In the genomic region with DNA sequence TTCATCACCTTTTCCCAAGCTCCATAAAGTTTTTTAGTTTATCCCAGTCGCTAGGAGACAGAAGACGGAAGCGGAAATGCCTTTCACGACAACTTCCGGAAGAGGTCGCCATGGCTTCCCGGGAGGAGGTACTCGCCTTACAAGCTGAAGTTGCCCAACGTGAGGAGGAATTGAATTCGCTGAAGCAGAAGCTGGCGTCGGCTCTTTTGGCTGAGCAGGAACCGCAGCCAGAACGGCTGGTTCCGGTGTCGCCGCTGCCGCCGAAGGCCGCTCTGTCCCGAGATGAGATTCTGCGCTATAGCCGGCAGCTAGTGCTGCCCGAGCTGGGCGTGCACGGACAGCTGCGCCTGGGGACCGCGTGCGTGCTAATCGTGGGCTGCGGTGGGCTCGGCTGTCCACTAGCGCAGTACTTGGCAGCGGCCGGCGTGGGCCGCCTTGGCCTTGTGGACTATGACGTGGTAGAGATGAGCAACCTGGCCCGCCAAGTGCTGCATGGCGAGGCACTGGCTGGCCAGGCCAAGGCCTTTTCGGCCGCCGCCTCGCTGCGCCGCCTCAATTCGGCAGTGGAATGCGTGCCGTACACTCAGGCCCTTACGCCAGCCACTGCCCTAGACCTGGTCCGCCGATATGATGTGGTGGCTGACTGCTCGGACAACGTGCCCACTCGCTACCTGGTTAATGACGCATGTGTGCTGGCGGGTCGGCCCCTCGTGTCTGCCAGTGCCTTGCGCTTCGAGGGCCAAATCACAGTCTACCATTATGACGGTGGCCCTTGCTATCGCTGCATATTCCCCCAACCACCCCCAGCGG, we compare ENCODE assay signal across 2 cellular contexts.
TF ChIP-seq lines count a peak whose summit lies in the region.

A gene with protein sequence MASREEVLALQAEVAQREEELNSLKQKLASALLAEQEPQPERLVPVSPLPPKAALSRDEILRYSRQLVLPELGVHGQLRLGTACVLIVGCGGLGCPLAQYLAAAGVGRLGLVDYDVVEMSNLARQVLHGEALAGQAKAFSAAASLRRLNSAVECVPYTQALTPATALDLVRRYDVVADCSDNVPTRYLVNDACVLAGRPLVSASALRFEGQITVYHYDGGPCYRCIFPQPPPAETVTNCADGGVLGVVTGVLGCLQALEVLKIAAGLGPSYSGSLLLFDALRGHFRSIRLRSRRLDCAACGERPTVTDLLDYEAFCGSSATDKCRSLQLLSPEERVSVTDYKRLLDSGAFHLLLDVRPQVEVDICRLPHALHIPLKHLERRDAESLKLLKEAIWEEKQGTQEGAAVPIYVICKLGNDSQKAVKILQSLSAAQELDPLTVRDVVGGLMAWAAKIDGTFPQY (plus strand): TSS at position 86 of the 810 bp plus-strand sequence. CDS start 25 bp downstream, at position 111.

TF ChIP-seq in GM23338, 12 proteins besides CTCF, POLR2A, EP300 and RAD21 (continued from another document):
- TF ChIP-seq POLR2AphosphoS5 (IDR thresholded peaks at IDR 0.05; ENCODE audit: low read depth): peak; percentile 37; the same call in 1 of the 2 replicates
- no peak for TF ChIP-seq EZH2 (IDR thresholded peaks at IDR 0.05; ENCODE audit: low read depth, unreplicated experiment)
- TF ChIP-seq, protein P1, sequence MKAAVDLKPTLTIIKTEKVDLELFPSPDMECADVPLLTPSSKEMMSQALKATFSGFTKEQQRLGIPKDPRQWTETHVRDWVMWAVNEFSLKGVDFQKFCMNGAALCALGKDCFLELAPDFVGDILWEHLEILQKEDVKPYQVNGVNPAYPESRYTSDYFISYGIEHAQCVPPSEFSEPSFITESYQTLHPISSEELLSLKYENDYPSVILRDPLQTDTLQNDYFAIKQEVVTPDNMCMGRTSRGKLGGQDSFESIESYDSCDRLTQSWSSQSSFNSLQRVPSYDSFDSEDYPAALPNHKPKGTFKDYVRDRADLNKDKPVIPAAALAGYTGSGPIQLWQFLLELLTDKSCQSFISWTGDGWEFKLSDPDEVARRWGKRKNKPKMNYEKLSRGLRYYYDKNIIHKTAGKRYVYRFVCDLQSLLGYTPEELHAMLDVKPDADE (IDR thresholded peaks at IDR 0.05): peak; percentile 7; the same call in 1 of the 2 replicates
TF ChIP-seq in GM23338: peak in this region for 2.

TF ChIP-seq in GM12878, 131 proteins besides CTCF, POLR2A, EP300 and RAD21 (continued from another document and continues in another):
- peak in 1 of 2 experiments; percentile 64; a peak in 1 of 4 replicates for TF ChIP-seq ETV6 (conservative IDR thresholded peaks at IDR 0.05 in 1 of 2, IDR thresholded peaks at IDR 0.05 in 1 of 2; ENCODE audit: borderline replicate concordance in 1 of 2, low read depth in 1 of 2)
- TF ChIP-seq, protein P2, sequence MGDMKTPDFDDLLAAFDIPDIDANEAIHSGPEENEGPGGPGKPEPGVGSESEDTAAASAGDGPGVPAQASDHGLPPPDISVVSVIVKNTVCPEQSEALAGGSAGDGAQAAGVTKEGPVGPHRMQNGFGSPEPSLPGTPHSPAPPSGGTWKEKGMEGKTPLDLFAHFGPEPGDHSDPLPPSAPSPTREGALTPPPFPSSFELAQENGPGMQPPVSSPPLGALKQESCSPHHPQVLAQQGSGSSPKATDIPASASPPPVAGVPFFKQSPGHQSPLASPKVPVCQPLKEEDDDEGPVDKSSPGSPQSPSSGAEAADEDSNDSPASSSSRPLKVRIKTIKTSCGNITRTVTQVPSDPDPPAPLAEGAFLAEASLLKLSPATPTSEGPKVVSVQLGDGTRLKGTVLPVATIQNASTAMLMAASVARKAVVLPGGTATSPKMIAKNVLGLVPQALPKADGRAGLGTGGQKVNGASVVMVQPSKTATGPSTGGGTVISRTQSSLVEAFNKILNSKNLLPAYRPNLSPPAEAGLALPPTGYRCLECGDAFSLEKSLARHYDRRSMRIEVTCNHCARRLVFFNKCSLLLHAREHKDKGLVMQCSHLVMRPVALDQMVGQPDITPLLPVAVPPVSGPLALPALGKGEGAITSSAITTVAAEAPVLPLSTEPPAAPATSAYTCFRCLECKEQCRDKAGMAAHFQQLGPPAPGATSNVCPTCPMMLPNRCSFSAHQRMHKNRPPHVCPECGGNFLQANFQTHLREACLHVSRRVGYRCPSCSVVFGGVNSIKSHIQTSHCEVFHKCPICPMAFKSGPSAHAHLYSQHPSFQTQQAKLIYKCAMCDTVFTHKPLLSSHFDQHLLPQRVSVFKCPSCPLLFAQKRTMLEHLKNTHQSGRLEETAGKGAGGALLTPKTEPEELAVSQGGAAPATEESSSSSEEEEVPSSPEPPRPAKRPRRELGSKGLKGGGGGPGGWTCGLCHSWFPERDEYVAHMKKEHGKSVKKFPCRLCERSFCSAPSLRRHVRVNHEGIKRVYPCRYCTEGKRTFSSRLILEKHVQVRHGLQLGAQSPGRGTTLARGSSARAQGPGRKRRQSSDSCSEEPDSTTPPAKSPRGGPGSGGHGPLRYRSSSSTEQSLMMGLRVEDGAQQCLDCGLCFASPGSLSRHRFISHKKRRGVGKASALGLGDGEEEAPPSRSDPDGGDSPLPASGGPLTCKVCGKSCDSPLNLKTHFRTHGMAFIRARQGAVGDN (IDR thresholded peaks at IDR 0.05): peak; percentile 43; the same call in 1 of the 2 replicates
- 0 out of 2 replicates have a peak, but pooled peaks have one; percentile 11 for TF ChIP-seq POLR2AphosphoS2 (IDR thresholded peaks at IDR 0.05; ENCODE audit: low read depth, low read length)
- no peak; the same call in 1 of the 2 replicates for TF ChIP-seq CREB1 (IDR thresholded peaks at IDR 0.05; ENCODE audit: low read depth)
- 0 out of 2 replicates have a peak, but pooled peaks have one; percentile 16 for TF ChIP-seq DPF2 (IDR thresholded peaks at IDR 0.05)
- peak; percentile 98 for TF ChIP-seq MXI1 (IDR thresholded peaks at IDR 0.05; ENCODE audit: low read depth, low read length)
- TF ChIP-seq STAT1 (conservative IDR thresholded peaks at IDR 0.05): no peak
- no peak for TF ChIP-seq FOXK2 (IDR thresholded peaks at IDR 0.05)
- TF ChIP-seq, protein P3, sequence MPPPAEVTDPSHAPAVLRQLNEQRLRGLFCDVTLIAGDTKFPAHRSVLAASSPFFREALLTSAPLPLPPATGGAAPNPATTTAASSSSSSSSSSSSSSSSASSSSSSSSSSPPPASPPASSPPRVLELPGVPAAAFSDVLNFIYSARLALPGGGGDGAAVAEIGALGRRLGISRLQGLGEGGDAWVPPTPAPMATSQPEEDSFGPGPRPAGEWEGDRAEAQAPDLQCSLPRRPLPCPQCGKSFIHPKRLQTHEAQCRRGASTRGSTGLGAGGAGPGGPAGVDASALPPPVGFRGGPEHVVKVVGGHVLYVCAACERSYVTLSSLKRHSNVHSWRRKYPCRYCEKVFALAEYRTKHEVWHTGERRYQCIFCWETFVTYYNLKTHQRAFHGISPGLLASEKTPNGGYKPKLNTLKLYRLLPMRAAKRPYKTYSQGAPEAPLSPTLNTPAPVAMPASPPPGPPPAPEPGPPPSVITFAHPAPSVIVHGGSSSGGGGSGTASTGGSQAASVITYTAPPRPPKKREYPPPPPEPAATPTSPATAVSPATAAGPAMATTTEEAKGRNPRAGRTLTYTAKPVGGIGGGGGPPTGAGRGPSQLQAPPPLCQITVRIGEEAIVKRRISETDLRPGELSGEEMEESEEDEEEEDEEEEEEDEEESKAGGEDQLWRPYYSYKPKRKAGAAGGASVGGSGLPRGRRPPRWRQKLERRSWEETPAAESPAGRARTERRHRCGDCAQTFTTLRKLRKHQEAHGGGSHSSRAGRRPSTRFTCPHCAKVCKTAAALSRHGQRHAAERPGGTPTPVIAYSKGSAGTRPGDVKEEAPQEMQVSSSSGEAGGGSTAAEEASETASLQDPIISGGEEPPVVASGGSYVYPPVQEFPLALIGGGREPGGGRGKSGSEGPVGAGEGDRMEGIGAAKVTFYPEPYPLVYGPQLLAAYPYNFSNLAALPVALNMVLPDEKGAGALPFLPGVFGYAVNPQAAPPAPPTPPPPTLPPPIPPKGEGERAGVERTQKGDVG (CRISPR knock-in tag; IDR thresholded peaks at IDR 0.05): 0 out of 2 replicates have a peak, but pooled peaks have one; percentile 18
- no peak; the same call in none of the 2 replicates for TF ChIP-seq RB1 (IDR thresholded peaks at IDR 0.05; ENCODE audit: borderline replicate concordance)
- peak; percentile 61; the same call in 1 of the 2 replicates for TF ChIP-seq TCF12 (IDR thresholded peaks at IDR 0.05; ENCODE audit: low read depth, low read length)
- TF ChIP-seq, protein P4, sequence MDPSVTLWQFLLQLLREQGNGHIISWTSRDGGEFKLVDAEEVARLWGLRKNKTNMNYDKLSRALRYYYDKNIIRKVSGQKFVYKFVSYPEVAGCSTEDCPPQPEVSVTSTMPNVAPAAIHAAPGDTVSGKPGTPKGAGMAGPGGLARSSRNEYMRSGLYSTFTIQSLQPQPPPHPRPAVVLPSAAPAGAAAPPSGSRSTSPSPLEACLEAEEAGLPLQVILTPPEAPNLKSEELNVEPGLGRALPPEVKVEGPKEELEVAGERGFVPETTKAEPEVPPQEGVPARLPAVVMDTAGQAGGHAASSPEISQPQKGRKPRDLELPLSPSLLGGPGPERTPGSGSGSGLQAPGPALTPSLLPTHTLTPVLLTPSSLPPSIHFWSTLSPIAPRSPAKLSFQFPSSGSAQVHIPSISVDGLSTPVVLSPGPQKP (IDR thresholded peaks at IDR 0.05; ENCODE audit: low read depth, low read length): peak; percentile 45; the same call in 1 of the 2 replicates
- TF ChIP-seq STAT3 (IDR thresholded peaks at IDR 0.05; ENCODE audit: low read depth, low read length): no peak
- TF ChIP-seq, protein P5, sequence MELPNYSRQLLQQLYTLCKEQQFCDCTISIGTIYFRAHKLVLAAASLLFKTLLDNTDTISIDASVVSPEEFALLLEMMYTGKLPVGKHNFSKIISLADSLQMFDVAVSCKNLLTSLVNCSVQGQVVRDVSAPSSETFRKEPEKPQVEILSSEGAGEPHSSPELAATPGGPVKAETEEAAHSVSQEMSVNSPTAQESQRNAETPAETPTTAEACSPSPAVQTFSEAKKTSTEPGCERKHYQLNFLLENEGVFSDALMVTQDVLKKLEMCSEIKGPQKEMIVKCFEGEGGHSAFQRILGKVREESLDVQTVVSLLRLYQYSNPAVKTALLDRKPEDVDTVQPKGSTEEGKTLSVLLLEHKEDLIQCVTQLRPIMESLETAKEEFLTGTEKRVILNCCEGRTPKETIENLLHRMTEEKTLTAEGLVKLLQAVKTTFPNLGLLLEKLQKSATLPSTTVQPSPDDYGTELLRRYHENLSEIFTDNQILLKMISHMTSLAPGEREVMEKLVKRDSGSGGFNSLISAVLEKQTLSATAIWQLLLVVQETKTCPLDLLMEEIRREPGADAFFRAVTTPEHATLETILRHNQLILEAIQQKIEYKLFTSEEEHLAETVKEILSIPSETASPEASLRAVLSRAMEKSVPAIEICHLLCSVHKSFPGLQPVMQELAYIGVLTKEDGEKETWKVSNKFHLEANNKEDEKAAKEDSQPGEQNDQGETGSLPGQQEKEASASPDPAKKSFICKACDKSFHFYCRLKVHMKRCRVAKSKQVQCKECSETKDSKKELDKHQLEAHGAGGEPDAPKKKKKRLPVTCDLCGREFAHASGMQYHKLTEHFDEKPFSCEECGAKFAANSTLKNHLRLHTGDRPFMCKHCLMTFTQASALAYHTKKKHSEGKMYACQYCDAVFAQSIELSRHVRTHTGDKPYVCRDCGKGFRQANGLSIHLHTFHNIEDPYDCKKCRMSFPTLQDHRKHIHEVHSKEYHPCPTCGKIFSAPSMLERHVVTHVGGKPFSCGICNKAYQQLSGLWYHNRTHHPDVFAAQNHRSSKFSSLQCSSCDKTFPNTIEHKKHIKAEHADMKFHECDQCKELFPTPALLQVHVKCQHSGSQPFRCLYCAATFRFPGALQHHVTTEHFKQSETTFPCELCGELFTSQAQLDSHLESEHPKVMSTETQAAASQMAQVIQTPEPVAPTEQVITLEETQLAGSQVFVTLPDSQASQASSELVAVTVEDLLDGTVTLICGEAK (IDR thresholded peaks at IDR 0.05; ENCODE audit: borderline replicate concordance): peak; percentile 98
- peak; percentile 88 for TF ChIP-seq YY1 (IDR thresholded peaks at IDR 0.05; ENCODE audit: low read depth, low read length)
- TF ChIP-seq GABPA (IDR thresholded peaks at IDR 0.05; ENCODE audit: low read depth): peak; percentile 96
- TF ChIP-seq, protein P6, sequence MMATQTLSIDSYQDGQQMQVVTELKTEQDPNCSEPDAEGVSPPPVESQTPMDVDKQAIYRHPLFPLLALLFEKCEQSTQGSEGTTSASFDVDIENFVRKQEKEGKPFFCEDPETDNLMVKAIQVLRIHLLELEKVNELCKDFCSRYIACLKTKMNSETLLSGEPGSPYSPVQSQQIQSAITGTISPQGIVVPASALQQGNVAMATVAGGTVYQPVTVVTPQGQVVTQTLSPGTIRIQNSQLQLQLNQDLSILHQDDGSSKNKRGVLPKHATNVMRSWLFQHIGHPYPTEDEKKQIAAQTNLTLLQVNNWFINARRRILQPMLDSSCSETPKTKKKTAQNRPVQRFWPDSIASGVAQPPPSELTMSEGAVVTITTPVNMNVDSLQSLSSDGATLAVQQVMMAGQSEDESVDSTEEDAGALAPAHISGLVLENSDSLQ (IDR thresholded peaks at IDR 0.05): no peak; the same call in 1 of the 2 replicates
- no peak for TF ChIP-seq NR2C2 (IDR thresholded peaks at IDR 0.05; ENCODE audit: borderline replicate concordance, control insufficient read depth, insufficient read length, low read depth)
- TF ChIP-seq CHD2 (IDR thresholded peaks at IDR 0.05; ENCODE audit: borderline replicate concordance, low read depth, low read length): no peak
- TF ChIP-seq, protein P7, sequence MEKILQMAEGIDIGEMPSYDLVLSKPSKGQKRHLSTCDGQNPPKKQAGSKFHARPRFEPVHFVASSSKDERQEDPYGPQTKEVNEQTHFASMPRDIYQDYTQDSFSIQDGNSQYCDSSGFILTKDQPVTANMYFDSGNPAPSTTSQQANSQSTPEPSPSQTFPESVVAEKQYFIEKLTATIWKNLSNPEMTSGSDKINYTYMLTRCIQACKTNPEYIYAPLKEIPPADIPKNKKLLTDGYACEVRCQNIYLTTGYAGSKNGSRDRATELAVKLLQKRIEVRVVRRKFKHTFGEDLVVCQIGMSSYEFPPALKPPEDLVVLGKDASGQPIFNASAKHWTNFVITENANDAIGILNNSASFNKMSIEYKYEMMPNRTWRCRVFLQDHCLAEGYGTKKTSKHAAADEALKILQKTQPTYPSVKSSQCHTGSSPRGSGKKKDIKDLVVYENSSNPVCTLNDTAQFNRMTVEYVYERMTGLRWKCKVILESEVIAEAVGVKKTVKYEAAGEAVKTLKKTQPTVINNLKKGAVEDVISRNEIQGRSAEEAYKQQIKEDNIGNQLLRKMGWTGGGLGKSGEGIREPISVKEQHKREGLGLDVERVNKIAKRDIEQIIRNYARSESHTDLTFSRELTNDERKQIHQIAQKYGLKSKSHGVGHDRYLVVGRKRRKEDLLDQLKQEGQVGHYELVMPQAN (conservative IDR thresholded peaks at IDR 0.05): peak; percentile 48
- TF ChIP-seq MYC (IDR thresholded peaks at IDR 0.05; ENCODE audit: insufficient read depth, insufficient read length, insufficient replicate concordance, low read length, severe bottlenecking): peak; percentile 24
- TF ChIP-seq HDGF (IDR thresholded peaks at IDR 0.05): peak; percentile 64; the same call in 1 of the 2 replicates
- peak; percentile 55 for TF ChIP-seq BACH1 (IDR thresholded peaks at IDR 0.05; ENCODE audit: borderline replicate concordance)
- peak; percentile 89 for TF ChIP-seq NR2C1 (IDR thresholded peaks at IDR 0.05)
- peak; percentile 98 for TF ChIP-seq BMI1 (IDR thresholded peaks at IDR 0.05; ENCODE audit: borderline replicate concordance)
- TF ChIP-seq SRF (IDR thresholded peaks at IDR 0.05; ENCODE audit: low read depth in 2 of 2, low read length in 2 of 2): peak; percentile 66 to 70
- TF ChIP-seq NBN (IDR thresholded peaks at IDR 0.05): no peak
- TF ChIP-seq LARP7 (IDR thresholded peaks at IDR 0.05): 0 out of 2 replicates have a peak, but pooled peaks have one; percentile 23
